In the genomic region with DNA sequence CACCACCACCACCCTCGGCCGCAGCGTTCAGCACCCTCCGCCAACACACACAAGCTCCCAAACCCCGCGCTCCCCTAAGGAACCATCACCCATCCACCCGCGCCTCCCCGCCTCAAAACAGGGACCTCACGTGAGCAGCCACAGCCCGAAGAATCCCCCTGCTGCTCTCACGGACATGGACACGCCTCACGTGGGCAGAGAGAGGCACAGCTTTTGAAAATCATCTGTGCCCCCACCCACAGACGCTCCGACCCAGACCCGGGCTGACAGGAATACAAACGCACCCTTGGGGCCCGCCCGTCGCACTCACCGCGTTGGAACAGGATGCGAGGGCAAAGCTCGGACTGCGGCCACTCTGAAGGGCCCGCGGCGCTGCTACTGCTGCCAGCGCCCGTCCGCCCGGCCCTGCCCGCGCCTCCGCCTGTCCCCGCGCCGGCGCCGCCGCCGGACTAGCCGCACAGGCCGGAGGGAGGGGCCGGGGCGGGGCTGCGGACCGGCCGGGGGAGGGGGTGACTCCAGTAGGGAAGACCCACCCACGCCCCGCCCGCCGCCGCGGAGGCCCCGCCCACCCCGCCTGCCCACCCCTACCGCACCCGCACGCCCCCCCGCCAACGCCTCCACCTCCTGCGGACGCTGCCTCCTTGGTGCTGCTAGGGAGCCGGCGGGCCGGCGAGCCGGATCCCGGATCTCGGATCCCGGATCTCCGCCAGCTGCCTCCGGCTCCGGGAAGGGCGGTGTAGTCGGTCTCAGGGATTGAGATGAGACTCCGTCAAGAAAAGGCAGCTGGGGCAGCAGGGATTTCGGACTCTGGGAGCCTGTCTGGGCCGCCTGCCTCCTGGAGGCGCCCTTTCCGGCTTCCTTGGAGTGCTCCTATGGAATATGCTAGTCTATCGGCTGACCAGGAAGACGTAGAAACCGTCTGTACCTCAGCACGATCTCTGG, we compare ENCODE assay signal across 8 cellular contexts. TPM values are rescaled to one million over a fixed set of nuclear protein-coding genes. Genes with fewer than 3 reads are reported as not detected.
A peak's percentile ranks its signal among the peaks of the same experiment; 100 is the strongest.
DNase-seq lines count a peak whose midpoint lies in the region; ATAC-seq, FAIRE-seq and TF ChIP-seq lines count a peak whose summit lies in the region.

Gene TRIM3, minus strand, starts transcription at position 461 of the 942 bp plus-strand sequence. CDS start 8,246 bp downstream, outside the sequence.

- peak within 1 kb of the TSS; percentile 28 for H3K27ac Mint-ChIP-seq in activated naive CD8-positive, alpha-beta T cell treated with anti-CD3 and anti-CD28 coated beads, Interleukin-2, amount 10 ng/mL, durations not matched to agents 7 days and 5 days

- H3K27me3 Mint-ChIP-seq in activated naive CD8-positive, alpha-beta T cell treated with anti-CD3 and anti-CD28 coated beads, Interleukin-2, amount 10 ng/mL, durations not matched to agents 7 days and 5 days, result peaks cover 10% of the 10 kb centered on the region

- DNase-seq in DMS79 treated with DMSO at 0.1 percent for 48 hours (lab: John Stamatoyannopoulos, UW) (peak; percentile 60), H4 (ENCODE audit: low spot score) (peak; percentile 80), MG63 (peak; percentile 92), SKM-1 treated with dmso at 0.1 percent for 144 hours (lab: John Stamatoyannopoulos, UW; ENCODE audit: unreplicated experiment) (peak; percentile 29), head of caudate nucleus (peak; percentile 83 to 97 (median 93)), pancreas (peak; percentile 93 to 98 (median 96))
- peak; percentile 70 for DNase-seq in activated naive CD8-positive, alpha-beta T cell treated with anti-CD3 and anti-CD28 coated beads, Interleukin-2, amount 10 ng/mL, durations not matched to agents 7 days and 5 days

- H3K27ac ChIP-seq in pancreas, result peak within 1 kb of the TSS; percentile 91 to 95 (median 94)
- H3K27ac ChIP-seq in thymus (ENCODE audit: low read depth), result peak within 1 kb of the TSS; percentile 62

- FAIRE-seq in pancreas (lab: Jason Lieb, UNC), result no peak

- no peaks in the 10 kb centered on the region for H3K9me3 ChIP-seq in MG63
- no peaks in the 10 kb centered on the region for H3K9me3 ChIP-seq in pancreas
- no peaks in the 10 kb centered on the region for H3K9me3 ChIP-seq in thymus (ENCODE audit: control insufficient read depth)

- peaks cover 7% of the 10 kb centered on the region for H3K36me3 Mint-ChIP-seq in activated naive CD8-positive, alpha-beta T cell treated with anti-CD3 and anti-CD28 coated beads, Interleukin-2, amount 10 ng/mL, durations not matched to agents 7 days and 5 days

- H3K9me3 Mint-ChIP-seq in activated naive CD8-positive, alpha-beta T cell treated with anti-CD3 and anti-CD28 coated beads, Interleukin-2, amount 10 ng/mL, durations not matched to agents 7 days and 5 days, result no peaks in the 10 kb centered on the region

- H3K36me3 ChIP-seq in MG63 (peaks cover 19% of the 10 kb centered on the region), pancreas (peaks cover 0 to 14% (median 11%) of the 10 kb centered on the region in 3 donors), thymus (ENCODE audit: control insufficient read depth, insufficient read depth) (peaks cover 23% of the 10 kb centered on the region)

- intact Hi-C loops in head of caudate nucleus (cut with DNase I) (no loop called here), pancreas (cut with DNase I) (no loop called here)

- H3K27me3 ChIP-seq in MG63, result no peaks in the 10 kb centered on the region
- no peaks in the 10 kb centered on the region for H3K27me3 ChIP-seq in pancreas
- no peaks in the 10 kb centered on the region for H3K27me3 ChIP-seq in thymus (ENCODE audit: control insufficient read depth, insufficient read depth)

- peak within 1 kb of the TSS; percentile 85 for H3K4me3 Mint-ChIP-seq in activated naive CD8-positive, alpha-beta T cell treated with anti-CD3 and anti-CD28 coated beads, Interleukin-2, amount 10 ng/mL, durations not matched to agents 7 days and 5 days

- TF ChIP-seq CTCF in pancreas (IDR thresholded peaks at IDR 0.05), result no peak

- ATAC-seq in activated naive CD8-positive, alpha-beta T cell treated with anti-CD3 and anti-CD28 coated beads, Interleukin-2, amount 10 ng/mL, durations not matched to agents 7 days and 5 days (ENCODE audit: low read depth), result peak; percentile 76
- peak; percentile 79 to 86 (median 82) for ATAC-seq in pancreas

- H3K4me1 ChIP-seq in pancreas (peaks cover 3 to 33% (median 12%) of the 10 kb centered on the region in 3 donors), thymus (ENCODE audit: control insufficient read depth, insufficient read depth, low read length) (peaks cover 8% of the 10 kb centered on the region)

- POLR2A ChIA-PET in activated naive CD8-positive, alpha-beta T cell treated with anti-CD3 and anti-CD28 coated beads, Interleukin-2, amount 10 ng/mL, durations not matched to agents 7 days and 5 days (lab: Charles Lee), result interaction anchor here (1.0 to 1.4 kb wide), 3 partner anchors 8 to 54 kb away, joined by 3 to 5 read pairs (median 4); partner anchors contain the start of genes ARFIP2 and TIMM10B

- 1% methylated on average over 56 to 87 of the region's 87 CpGs for WGBS in pancreas, 2 donors
- WGBS in thymus, result 3% methylated on average over 87 of the region's 87 CpGs

- peak within 1 kb of the TSS; percentile 81 for H3K4me3 ChIP-seq in MG63
- H3K4me3 ChIP-seq in pancreas, result peak within 1 kb of the TSS; percentile 63 to 80 (median 68)
- H3K4me3 ChIP-seq in thymus (ENCODE audit: low read length), result peak within 1 kb of the TSS; percentile 60

- peaks cover 10% of the 10 kb centered on the region for H3K4me1 Mint-ChIP-seq in activated naive CD8-positive, alpha-beta T cell treated with anti-CD3 and anti-CD28 coated beads, Interleukin-2, amount 10 ng/mL, durations not matched to agents 7 days and 5 days

RNA-seq across cellular contexts. Expression of gene TRIM3, which starts in this region (rescaled TPM):
- 10.6 and 15.1 TPM in 2 replicates for total RNA-seq in H4 (2014; rRNA removed; shearing (Covaris generic))
- 12.8 and 19.8 TPM in 2 replicates for total RNA-seq in MG63 (2014; rRNA removed; shearing (Covaris generic); ENCODE audit: low replicate concordance)
- total RNA-seq in activated naive CD8-positive, alpha-beta T cell treated with anti-CD3 and anti-CD28 coated beads, Interleukin-2, amount 10 ng/mL, durations not matched to agents 7 days and 5 days, result 10 to 100 TPM; 11.8 to 11.9 TPM
- total RNA-seq in pancreas, result 10 to 100 TPM in 1 of 6 donors, 1 to 10 TPM in 5; 5.2 to 13.7 (median 6.8) TPM
- 10 to 100 TPM; 16.5 to 30.8 TPM for polyA plus RNA-seq in pancreas
- polyA plus RNA-seq in thymus, result 8.3 TPM

Comparison
In these comparisons a context has a peak if more than half of its experiments do, and no peak if none do; other contexts are left out.
1. Peak in every context shown above with its lines: DNase-seq, ATAC-seq, H3K4me3 ChIP-seq and H3K27ac ChIP-seq.
2. DNase-seq: peak in every context shown above with its lines; median percentile 96 in pancreas; 93 in head of caudate nucleus; 92 in MG63; 80 in H4; 70 in activated naive CD8-positive, alpha-beta T cell treated with anti-CD3 and anti-CD28 coated beads, Interleukin-2, amount 10 ng/mL, durations not matched to agents 7 days and 5 days; 60 in DMS79 treated with DMSO at 0.1 percent for 48 hours; 29 in SKM-1 treated with dmso at 0.1 percent for 144 hours.